15 cellular contexts compared by ENCODE assay signal in the genomic region with DNA sequence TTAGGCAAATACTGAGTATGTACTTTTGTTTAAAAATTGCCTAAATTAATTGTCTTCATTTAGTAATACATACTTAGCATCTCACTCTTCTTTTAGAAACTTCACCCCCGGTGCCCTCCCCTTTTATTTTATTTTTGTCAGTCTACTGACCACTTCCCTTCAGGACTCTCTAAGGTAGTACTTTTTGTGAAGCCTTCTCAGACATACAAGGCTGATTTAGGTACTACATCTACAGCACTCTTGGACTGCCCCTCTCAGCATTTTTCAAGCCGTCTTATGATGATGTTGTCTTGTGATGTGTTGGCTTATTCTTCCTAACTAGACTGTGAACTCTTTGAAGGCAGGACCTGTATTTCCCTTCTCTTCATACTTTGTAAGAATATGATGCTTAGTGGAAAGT. TPM values are rescaled to one million over a fixed set of nuclear protein-coding genes. Genes with fewer than 3 reads are reported as not detected.
DNase-seq lines count a peak whose midpoint lies in the region; ATAC-seq and TF ChIP-seq lines count a peak whose summit lies in the region.
"Had no signal": no experiment of that assay in that cellular context is flagged by ENCODE, and none has a peak within 500 bp of the region (broad histone marks: within the 10 kb centered on the region; RNA-seq: fewer than 3 reads in every experiment).

No MANE protein-coding gene starts in this region.

- H3K4me1 ChIP-seq in upper lobe of left lung (peaks cover 0 to 3% (median 0%) of the 10 kb centered on the region in 4 donors), SJCRH30 (peaks cover 2% of the 10 kb centered on the region)
- H3K4me1 ChIP-seq: colonic mucosa, lower lobe of right lung, thyroid gland had no signal

- H3K27ac ChIP-seq in upper lobe of left lung (no peak overlapping the region), SJCRH30 (no peak overlapping the region)
- H3K27ac ChIP-seq: colonic mucosa, lower lobe of right lung, RWPE1, thyroid gland had no signal

- no peak for TF ChIP-seq EP300 in upper lobe of left lung (IDR thresholded peaks at IDR 0.05)

- no peaks in the 10 kb centered on the region for H3K9me3 ChIP-seq in upper lobe of left lung
- H3K9me3 ChIP-seq in SJCRH30 (replicated peaks): no peaks in the 10 kb centered on the region
- H3K9me3 ChIP-seq: colonic mucosa, lower lobe of right lung, thyroid gland had no signal

- H3K27ac Mint-ChIP-seq in activated naive CD4-positive, alpha-beta T cell treated with anti-CD3 and anti-CD28 coated beads, Interleukin-2, amount 50 U/mL, for 24 hours: peak overlapping the region; percentile 78

- H3K4me1 Mint-ChIP-seq in activated naive CD4-positive, alpha-beta T cell treated with anti-CD3 and anti-CD28 coated beads, Interleukin-2, amount 50 U/mL, for 24 hours: peaks cover 18% of the 10 kb centered on the region

- H3K9me3 Mint-ChIP-seq in activated naive CD4-positive, alpha-beta T cell treated with anti-CD3 and anti-CD28 coated beads, Interleukin-2, amount 50 U/mL, for 24 hours: no peaks in the 10 kb centered on the region

- H3K27me3 Mint-ChIP-seq in activated naive CD4-positive, alpha-beta T cell treated with anti-CD3 and anti-CD28 coated beads, Interleukin-2, amount 50 U/mL, for 24 hours: no peaks in the 10 kb centered on the region

- H3K27me3 ChIP-seq in upper lobe of left lung (no peaks in the 10 kb centered on the region), SJCRH30 (no peaks in the 10 kb centered on the region)
- H3K27me3 ChIP-seq: colonic mucosa, thyroid gland had no signal

- H3K36me3 Mint-ChIP-seq in activated naive CD4-positive, alpha-beta T cell treated with anti-CD3 and anti-CD28 coated beads, Interleukin-2, amount 50 U/mL, for 24 hours: peaks cover 16% of the 10 kb centered on the region

- WGBS in upper lobe of left lung, 2 donors: 95 to 96% methylated on average over 2 of the region's 2 CpGs

- no peak for DNase-seq in activated naive CD4-positive, alpha-beta T cell treated with Interleukin-2 at 50 U/mL for 16 hours
- DNase-seq in upper lobe of left lung: no peak
- no peak for DNase-seq in SJCRH30
- DNase-seq in occipital lobe (lab: John Stamatoyannopoulos, UW): no peak
- DNase-seq in NCI-H82 treated with DMSO at 0.1 percent for 48 hours (lab: John Stamatoyannopoulos, UW; ENCODE audit: unreplicated experiment): no peak
- DNase-seq: colonic mucosa, COR-L47, lower lobe of right lung, NCI-H1092, NCI-H524, thyroid gland had no signal

- H3K4me3 Mint-ChIP-seq in activated naive CD4-positive, alpha-beta T cell treated with anti-CD3 and anti-CD28 coated beads, Interleukin-2, amount 50 U/mL, for 24 hours: no peak overlapping the region

- ATAC-seq in GM21619 (IDR thresholded peaks at IDR 0.05; ENCODE audit: unreplicated experiment) (peak; percentile 76), HG03159 (IDR thresholded peaks at IDR 0.05; ENCODE audit: unreplicated experiment) (peak; percentile 93), upper lobe of left lung (ENCODE audit: low FRiP score in 2 of 2) (no peak)
- ATAC-seq: lower lobe of right lung had no signal

- H3K36me3 ChIP-seq in upper lobe of left lung (peaks cover 0 to 18% (median 0%) of the 10 kb centered on the region in 4 donors), SJCRH30 (peaks cover 38% of the 10 kb centered on the region)
- H3K36me3 ChIP-seq: colonic mucosa, thyroid gland had no signal

- TF ChIP-seq POLR2A in upper lobe of left lung (IDR thresholded peaks at IDR 0.05): no peak

- H3K4me3 ChIP-seq in upper lobe of left lung: no peak overlapping the region
- no peak overlapping the region for H3K4me3 ChIP-seq in SJCRH30
- H3K4me3 ChIP-seq: colonic mucosa, lower lobe of right lung, thyroid gland had no signal

- no peak for TF ChIP-seq CTCF in upper lobe of left lung (IDR thresholded peaks at IDR 0.05)

RNA-seq across cellular contexts. Expression of gene RPS6KC1, which starts 24.7 kb away (rescaled TPM):
- total RNA-seq in upper lobe of left lung (10 to 100 TPM in 5 of 6 donors, 1 to 10 TPM in 1; 8.3 to 31.4 (median 15.1) TPM), occipital lobe (85.6 TPM)
- total RNA-seq in SJCRH30 (2014; rRNA removed; shearing (Covaris generic)): 30.4 and 37.4 TPM in 2 replicates

Comparison
In these comparisons a context has a peak if more than half of its experiments do, and no peak if none do; other contexts are left out.
1. ATAC-seq: peak in GM21619 (single experiment) and HG03159 (single experiment); none in upper lobe of left lung (0 of 2).